Comparison of ENCODE assay signal across 17 cellular contexts in the genomic region with DNA sequence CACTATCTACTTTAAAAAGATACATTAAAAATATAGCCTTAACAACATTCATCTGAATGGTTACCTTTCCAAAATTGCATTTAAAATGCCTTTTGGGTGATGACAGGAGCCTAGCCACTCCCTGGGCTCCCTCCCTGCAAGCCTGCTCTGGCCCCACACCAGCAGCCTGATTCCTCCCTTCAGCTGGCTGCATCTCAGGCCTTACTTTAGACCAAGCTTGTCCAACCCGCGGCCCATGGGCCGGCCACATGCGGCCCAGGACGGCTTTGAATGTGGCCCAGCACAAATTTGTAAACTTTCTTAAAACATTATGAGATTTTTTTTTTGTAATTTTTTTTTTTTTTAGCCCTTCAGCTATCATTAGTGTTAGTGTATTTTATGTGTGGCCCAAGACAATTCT.
"Had no signal": no experiment of that assay in that cellular context is flagged by ENCODE, and none has a peak within 500 bp of the region (broad histone marks: within the 10 kb centered on the region; RNA-seq: fewer than 3 reads in every experiment).

No MANE protein-coding gene starts in this region.

- ATAC-seq: SK-N-SH treated with all-trans-retinoic acid at 6 μM for 48 hours had no signal

- H3K4me3 ChIP-seq: SJCRH30 had no signal

- H3K4me1 ChIP-seq: SJCRH30 had no signal

- H3K36me3 ChIP-seq: SJCRH30 had no signal

- H3K27me3 ChIP-seq: SJCRH30 had no signal

- H3K27ac ChIP-seq: SJCRH30 had no signal

- H3K9me3 ChIP-seq: SJCRH30 had no signal

- DNase-seq: KBM-7, NCI-H1092, NCI-H1105 treated with DMSO at 0.1 percent for 48 hours, NCI-H1417 treated with DMSO at 0.1 percent for 48 hours, NCI-H146, NCI-H1694 treated with DMSO at 0.1 percent for 48 hours, NCI-H1930, NCI-H2081, NCI-H2107, NCI-H2227 treated with DMSO at 0.1 percent for 48 hours, NCI-H524, NCI-H526 treated with DMSO at 0.1 percent for 48 hours, NCI-H748 treated with DMSO at 0.1 percent for 48 hours, RPMI8226, SHP77 treated with DMSO at 0.1 percent for 48 hours, SJCRH30 had no signal
